In genomic region chr10:29535778-29536459, GRCh38 we compare ENCODE assay signal across 9 cellular contexts.
A peak's percentile ranks its signal among the peaks of the same experiment; 100 is the strongest.
DNase-seq lines count a peak whose midpoint lies in the region; ATAC-seq and TF ChIP-seq lines count a peak whose summit lies in the region.
"Had no signal": no experiment of that assay in that cellular context is flagged by ENCODE, and none has a peak within 500 bp of the region (broad histone marks: within the 10 kb centered on the region; RNA-seq: fewer than 3 reads in every experiment).

No MANE protein-coding gene starts in this region.

- no peak overlapping the region for H4K91ac ChIP-seq in neuronal stem cell (ENCODE audit: low read depth, low read length, poor library complexity)

- no peak overlapping the region for H3K4ac ChIP-seq in neuronal stem cell (ENCODE audit: low read length)

- no peak overlapping the region for H3K23ac ChIP-seq in neuronal stem cell (ENCODE audit: low read depth, low read length, poor library complexity)

- no peaks in the 10 kb centered on the region for H3K79me2 ChIP-seq in ACC112 (ENCODE audit: control insufficient read depth, insufficient read depth, low read length, unreplicated experiment)

- H2BK120ac ChIP-seq in neuronal stem cell (ENCODE audit: low read depth, low read length), result no peak overlapping the region

- H3K4me1 ChIP-seq in ACC112 (ENCODE audit: control insufficient read depth, insufficient read depth, low read length, unreplicated experiment), result peaks cover 19% of the 10 kb centered on the region
- H3K4me1 ChIP-seq in neuronal stem cell (ENCODE audit: control insufficient read depth in 2 of 2, insufficient read depth in 1 of 2, low read depth in 1 of 2, low read length in 2 of 2), result peaks cover 7 to 9% of the 10 kb centered on the region in 2 donors

- no peak overlapping the region for H2BK12ac ChIP-seq in neuronal stem cell (ENCODE audit: low read length)

- no peak overlapping the region for H3K4me2 ChIP-seq in neuronal stem cell (ENCODE audit: insufficient read depth, low read length, poor library complexity, severe bottlenecking)

- H4K8ac ChIP-seq in neuronal stem cell (ENCODE audit: low read depth, low read length), result no peak overlapping the region

- peak overlapping the region; percentile 22 for H3K9ac ChIP-seq in neuronal stem cell (ENCODE audit: low read depth, low read length, poor library complexity)

- no peaks in the 10 kb centered on the region for H3K9me3 ChIP-seq in neuronal stem cell (replicated peaks in 1 of 2; ENCODE audit: control insufficient read depth in 2 of 2, insufficient read depth in 1 of 2, low read depth in 1 of 2, low read length in 2 of 2)
- H3K9me3 ChIP-seq: BE2C had no signal

- peak overlapping the region; percentile 44 for H2AFZ ChIP-seq in ACC112 (ENCODE audit: low read length, unreplicated experiment)
- H2AFZ ChIP-seq in neuronal stem cell (ENCODE audit: low read length), result no peak overlapping the region

- no peak overlapping the region for H3K14ac ChIP-seq in neuronal stem cell (ENCODE audit: low read length)

- no peak overlapping the region for H2BK5ac ChIP-seq in neuronal stem cell (ENCODE audit: low read length)

- peak; percentile 28 for ATAC-seq in SK-N-SH treated with all-trans-retinoic acid at 6 μM for 48 hours
- no peak for ATAC-seq in GM21390 (IDR thresholded peaks at IDR 0.05; ENCODE audit: unreplicated experiment)

- H3K36me3 ChIP-seq in ACC112 (ENCODE audit: insufficient read depth, low read length), result peaks cover 4% of the 10 kb centered on the region; the same call in 1 of the 2 replicates
- peaks cover 0 to 8% of the 10 kb centered on the region in 2 donors for H3K36me3 ChIP-seq in neuronal stem cell (replicated peaks in 1 of 2; ENCODE audit: control insufficient read depth in 2 of 2, insufficient read depth in 2 of 2, low read length in 2 of 2)
- H3K36me3 ChIP-seq: BE2C had no signal

- H3K18ac ChIP-seq in neuronal stem cell (ENCODE audit: low read length), result peak overlapping the region; percentile 77

- H3K27ac ChIP-seq in ACC112 (ENCODE audit: low read depth, low read length) (peak overlapping the region; percentile 90), neuronal stem cell (replicated peaks; ENCODE audit: low read length) (no peak overlapping the region)

- H2AK5ac ChIP-seq in neuronal stem cell (ENCODE audit: low read depth, low read length), result no peak overlapping the region

- WGBS in neuronal stem cell (ENCODE audit: extremely low coverage in 2 of 2, insufficient read length in 2 of 2, insufficient replicate concordance in 1 of 2), 2 donors, result no CpG with 5 or more reads among the region's 7 CpGs

- TF ChIP-seq CTCF in fibroblast of pulmonary artery (IDR thresholded peaks at IDR 0.05; ENCODE audit: low read length, missing control alignments), result no peak

- H2BK15ac ChIP-seq in neuronal stem cell (ENCODE audit: low read length), result no peak overlapping the region

- H3K4me3 ChIP-seq in ACC112 (ENCODE audit: low read depth, low read length) (peak overlapping the region; percentile 41), fibroblast of pulmonary artery (replicated peaks; ENCODE audit: low read depth, low read length) (peak overlapping the region; percentile 41), neuronal stem cell (ENCODE audit: low read length in 2 of 2) (no peak overlapping the region)

- DNase-seq in fibroblast of pulmonary artery (ENCODE audit: low read depth), result no peak
- DNase-seq in neuronal stem cell (ENCODE audit: low spot score), result no peak
- DNase-seq in cerebellum (ENCODE audit: low spot score), result no peak
- no peak for DNase-seq in DMS114 treated with DMSO at 0.1 percent for 48 hours (lab: John Stamatoyannopoulos, UW; ENCODE audit: unreplicated experiment)
- no peak for DNase-seq in RPMI8226

- H3K27me3 ChIP-seq in ACC112 (ENCODE audit: insufficient read depth, low read length) (no peaks in the 10 kb centered on the region), neuronal stem cell (ENCODE audit: control insufficient read depth in 3 of 3, insufficient read depth in 3 of 3, low read depth in 1 of 3, low read length in 3 of 3) (no peaks in the 10 kb centered on the region)
- H3K27me3 ChIP-seq: BE2C had no signal

- no peaks in the 10 kb centered on the region for H3K79me1 ChIP-seq in neuronal stem cell (ENCODE audit: low read depth, low read length)

TF ChIP-seq in SK-N-SH treated with all-trans-retinoic acid at 6 μM for 48 hours, 23 proteins besides CTCF, POLR2A, EP300 and RAD21:
- no peak for TF ChIP-seq SNAI2 (CRISPR knock-in tag; IDR thresholded peaks at IDR 0.05)
TF ChIP-seq in SK-N-SH treated with all-trans-retinoic acid at 6 μM for 48 hours: peak in this region for 0.

Comparison
In these comparisons a context has a peak if more than half of its experiments do, and no peak if none do; other contexts are left out.
1. H3K4me3 ChIP-seq: peak in ACC112 (single experiment) and fibroblast of pulmonary artery (single experiment); none in neuronal stem cell (0 of 2).